In genomic region chr2:86078801-86079545, GRCh38 we compare ENCODE assay signal across 8 cellular contexts. TPM values are rescaled to one million over a fixed set of nuclear protein-coding genes. Genes with fewer than 3 reads are reported as not detected.
A peak's percentile ranks its signal among the peaks of the same experiment; 100 is the strongest.
DNase-seq lines count a peak whose midpoint lies in the region; ATAC-seq and TF ChIP-seq lines count a peak whose summit lies in the region.

No MANE protein-coding gene starts in this region.

- TF ChIP-seq EP300 in esophagus muscularis mucosa (IDR thresholded peaks at IDR 0.05), result no peak

- H2AFZ ChIP-seq in GM23248, result no peak overlapping the region

- no peak for ATAC-seq in HG03159 (IDR thresholded peaks at IDR 0.05; ENCODE audit: unreplicated experiment)
- ATAC-seq in HG03469 (IDR thresholded peaks at IDR 0.05; ENCODE audit: unreplicated experiment), result no peak

- H3K4me3 ChIP-seq in GM23248 (no peak overlapping the region), SJCRH30 (no peak overlapping the region), esophagus muscularis mucosa (no peak overlapping the region), MG63 (no peak overlapping the region)

- no peaks in the 10 kb centered on the region for H3K9me2 ChIP-seq in GM23248 (ENCODE audit: insufficient read depth)

- no peaks in the 10 kb centered on the region for H3K9me3 ChIP-seq in GM23248 (ENCODE audit: low read depth)
- no peaks in the 10 kb centered on the region for H3K9me3 ChIP-seq in SJCRH30 (replicated peaks)
- H3K9me3 ChIP-seq in esophagus muscularis mucosa, result no peaks in the 10 kb centered on the region
- H3K9me3 ChIP-seq in MG63, result no peaks in the 10 kb centered on the region

- intact Hi-C loops in CD14-positive monocyte (cut with micrococcal nuclease), result loop anchor here (1.0 to 5.0 kb wide), 3 partner anchors 192 to 253 kb away; partner anchors contain the start of gene ST3GAL5 (in 1 of the 2)
- intact Hi-C loops in esophagus muscularis mucosa (cut with DNase I), result loop anchor here (10.0 kb wide), 1 partner anchor 354 kb away; no protein-coding TSS in a partner anchor

- H3K27me3 Mint-ChIP-seq in CD14-positive monocyte (ENCODE audit: low read depth in 3 of 3) (peaks cover 0 to 2% (median 0%) of the 10 kb centered on the region in 3 donors), neural crest cell (ENCODE audit: low read depth) (no peaks in the 10 kb centered on the region)

- H3K79me2 ChIP-seq in GM23248 (ENCODE audit: insufficient read depth), result no peaks in the 10 kb centered on the region

- TF ChIP-seq CTCF in CD14-positive monocyte (IDR thresholded peaks at IDR 0.05), result peak; percentile 61
- TF ChIP-seq CTCF in esophagus muscularis mucosa (IDR thresholded peaks at IDR 0.05), result peak; percentile 33 to 52 (median 42)
- peak; percentile 54 for TF ChIP-seq CTCF in neural crest cell (conservative IDR thresholded peaks at IDR 0.05)

- H3K27ac ChIP-seq in GM23248 (no peak overlapping the region), SJCRH30 (no peak overlapping the region), esophagus muscularis mucosa (replicated peaks in 1 of 4) (no peak overlapping the region)

- H3K36me3 ChIP-seq in GM23248 (ENCODE audit: low read depth) (peaks cover 14% of the 10 kb centered on the region; the same call in 1 of the 2 replicates), SJCRH30 (peaks cover 72% of the 10 kb centered on the region), esophagus muscularis mucosa (peaks cover 19 to 87% (median 59%) of the 10 kb centered on the region in 4 donors), MG63 (peaks cover 77% of the 10 kb centered on the region)

- no peaks in the 10 kb centered on the region; the same call in 1 of the 2 replicates for H3K4me1 ChIP-seq in GM23248 (ENCODE audit: insufficient read depth)
- H3K4me1 ChIP-seq in SJCRH30, result no peaks in the 10 kb centered on the region; the same call in none of the 2 replicates
- H3K4me1 ChIP-seq in esophagus muscularis mucosa, result peaks cover 8 to 39% (median 26%) of the 10 kb centered on the region in 4 donors

- no peak overlapping the region for H3K4me3 Mint-ChIP-seq in CD14-positive monocyte
- no peak overlapping the region for H3K4me3 Mint-ChIP-seq in neural crest cell

- H3K27ac Mint-ChIP-seq in CD14-positive monocyte (peak overlapping the region in 5 of 7 donors; percentile 50 to 85 (median 73)), neural crest cell (ENCODE audit: unreplicated experiment) (no peak overlapping the region)

- H3F3A ChIP-seq in GM23248 (ENCODE audit: insufficient read depth), result peaks cover 19% of the 10 kb centered on the region; the same call in 1 of the 2 replicates

- H3K9ac ChIP-seq in GM23248, result no peak overlapping the region

- H3K9me3 Mint-ChIP-seq in CD14-positive monocyte (no peaks in the 10 kb centered on the region), neural crest cell (no peaks in the 10 kb centered on the region)

- DNase-seq in CD14-positive monocyte (ENCODE audit: low spot score) (no peak), GM23248 (peak; percentile 71), SJCRH30 (peak; percentile 49 to 78), esophagus muscularis mucosa (ENCODE audit: extremely low spot score) (no peak), neural crest cell (ENCODE audit: low read depth, low spot score) (no peak), MG63 (no peak)

- WGBS in GM23248 (ENCODE audit: low coverage in 1 of 2, low lambda C conversion rate in 2 of 2, missing lambda C conversion rate in 2 of 2), 2 experiments, result 43 to 48% methylated on average over 7 of the region's 7 CpGs
- 58% methylated on average over 7 of the region's 7 CpGs for WGBS in esophagus muscularis mucosa

- no peak for TF ChIP-seq POLR2A in esophagus muscularis mucosa (IDR thresholded peaks at IDR 0.05; ENCODE audit: low read depth)

- H3K36me3 Mint-ChIP-seq in CD14-positive monocyte (peaks cover 52 to 54% of the 10 kb centered on the region in 2 donors), neural crest cell (ENCODE audit: low read depth) (peaks cover 5% of the 10 kb centered on the region)

- no peak overlapping the region for H3K4me2 ChIP-seq in GM23248 (ENCODE audit: unreplicated experiment)

- in situ Hi-C loops in GM23248 (cut with MboI), result loop anchor here (25.0 kb wide), 1 partner anchor 442 kb away; no protein-coding TSS in a partner anchor

- H3K27me3 ChIP-seq in GM23248 (replicated peaks; ENCODE audit: insufficient read depth) (no peaks in the 10 kb centered on the region), SJCRH30 (no peaks in the 10 kb centered on the region), esophagus muscularis mucosa (no peaks in the 10 kb centered on the region), MG63 (no peaks in the 10 kb centered on the region)

- peaks cover 21% of the 10 kb centered on the region for H3K4me1 Mint-ChIP-seq in CD14-positive monocyte
- H3K4me1 Mint-ChIP-seq in neural crest cell, result no peaks in the 10 kb centered on the region

- no peaks in the 10 kb centered on the region for H4K20me1 ChIP-seq in GM23248 (ENCODE audit: insufficient read depth)

RNA-seq across cellular contexts. Expression of gene POLR1A, which starts 26.7 kb away (rescaled TPM):
- polyA plus RNA-seq in CD14-positive monocyte, result 1 to 10 TPM in 1 of 2 donors, under 1 TPM in 1; 0.45 to 1.6 TPM
- total RNA-seq in GM23248 (2014; rRNA removed; shearing (Covaris generic)), result 13.0 and 17.6 TPM in 2 replicates
- 7.3 and 8.9 TPM in 2 replicates for polyA plus RNA-seq in GM23248 (2016; fragmentation: Nextera tagmentation; extraction: Ambion mirVana)
- 49.9 and 53.0 TPM in 2 replicates for total RNA-seq in SJCRH30 (2014; rRNA removed; shearing (Covaris generic))
- total RNA-seq in esophagus muscularis mucosa, result 10 to 100 TPM; 13.3 to 22.4 (median 16.6) TPM
- 67.8 and 69.8 TPM in 2 replicates for total RNA-seq in neural crest cell
- 8.9 and 10.2 TPM in 2 replicates for total RNA-seq in MG63 (2014; rRNA removed; shearing (Covaris generic); ENCODE audit: low replicate concordance)

RNA-seq across cellular contexts. Expression of gene PTCD3, which starts 27.1 kb away (rescaled TPM):
- polyA plus RNA-seq in CD14-positive monocyte (10 to 100 TPM; 14.0 to 17.8 TPM), GM23248 (2016; fragmentation: Nextera tagmentation; extraction: Ambion mirVana) (59.3 and 63.5 TPM in 2 replicates)
- 62.6 and 65.4 TPM in 2 replicates for total RNA-seq in GM23248 (2014; rRNA removed; shearing (Covaris generic))
- 209 and 245 TPM in 2 replicates for total RNA-seq in SJCRH30 (2014; rRNA removed; shearing (Covaris generic))
- total RNA-seq in esophagus muscularis mucosa (10 to 100 TPM; 40.4 to 65.1 (median 45.5) TPM), neural crest cell (147 and 150 TPM in 2 replicates)
- total RNA-seq in MG63 (2014; rRNA removed; shearing (Covaris generic); ENCODE audit: low replicate concordance), result 50.6 and 78.4 TPM in 2 replicates

Comparison
In these comparisons a context has a peak if more than half of its experiments do, and no peak if none do; other contexts are left out.
1. DNase-seq: peak in GM23248 (single experiment) and SJCRH30 (2 of 2); none in CD14-positive monocyte (single experiment), esophagus muscularis mucosa (single experiment), neural crest cell (single experiment) and MG63 (single experiment).
2. Peak in every context shown above with its lines, with median percentiles within 50 percentile points of each other: CTCF ChIP-seq.